Comparison of ENCODE assay signal across 18 cellular contexts in the genomic region with DNA sequence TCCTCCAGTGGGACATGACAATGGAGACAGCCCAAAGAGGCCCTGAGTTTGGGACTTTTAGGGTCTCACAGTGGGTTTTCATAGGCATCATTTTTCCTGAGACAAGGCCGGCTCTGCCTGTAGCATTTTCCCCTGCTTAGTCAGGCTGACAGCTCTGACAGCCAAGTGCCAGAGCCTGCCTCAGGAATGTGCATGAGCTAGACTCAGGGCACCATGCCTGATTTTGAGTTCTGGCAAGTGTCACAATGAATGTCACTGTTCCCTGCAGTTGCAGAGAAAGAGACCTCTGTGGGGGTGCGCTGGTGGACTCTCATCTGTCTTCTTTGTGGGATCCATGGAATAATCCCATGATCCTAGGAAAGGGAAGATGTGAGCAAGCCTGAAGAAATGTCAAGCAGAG.
"Had no signal": no experiment of that assay in that cellular context is flagged by ENCODE, and none has a peak within 500 bp of the region (broad histone marks: within the 10 kb centered on the region; RNA-seq: fewer than 3 reads in every experiment).

No MANE protein-coding gene starts in this region.

- H3K27me3 Mint-ChIP-seq: activated CD4-positive, alpha-beta T cell treated with anti-CD3 and anti-CD28 coated beads for 36 hours; activated naive CD8-positive, alpha-beta T cell treated with anti-CD3 and anti-CD28 coated beads, Interleukin-2, amount 50 U/mL, for 24 hours; naive thymus-derived CD4-positive, alpha-beta T cell had no signal

- H3K4me3 Mint-ChIP-seq: activated CD4-positive, alpha-beta T cell treated with anti-CD3 and anti-CD28 coated beads for 36 hours; activated naive CD8-positive, alpha-beta T cell treated with anti-CD3 and anti-CD28 coated beads, Interleukin-2, amount 50 U/mL, for 24 hours; naive thymus-derived CD4-positive, alpha-beta T cell had no signal

- H3K27me3 ChIP-seq: ascending aorta, colonic mucosa, gastroesophageal sphincter, sigmoid colon, suprapubic skin, uterus had no signal

- H3K36me3 ChIP-seq: ascending aorta, colonic mucosa, gastroesophageal sphincter, lower lobe of right lung, sigmoid colon, suprapubic skin, uterus, WERI-Rb-1 had no signal

- H3K27ac ChIP-seq: ascending aorta, colonic mucosa, lower lobe of right lung, suprapubic skin, uterus, WERI-Rb-1 had no signal

- H3K27ac Mint-ChIP-seq: activated CD4-positive, alpha-beta T cell treated with anti-CD3 and anti-CD28 coated beads for 36 hours; activated naive CD8-positive, alpha-beta T cell treated with anti-CD3 and anti-CD28 coated beads, Interleukin-2, amount 50 U/mL, for 24 hours; naive thymus-derived CD4-positive, alpha-beta T cell had no signal

- H3K4me1 ChIP-seq: ascending aorta, colonic mucosa, lower lobe of right lung, suprapubic skin, uterus had no signal

- H3K9me3 Mint-ChIP-seq: activated naive CD8-positive, alpha-beta T cell treated with anti-CD3 and anti-CD28 coated beads, Interleukin-2, amount 50 U/mL, for 24 hours; naive thymus-derived CD4-positive, alpha-beta T cell had no signal

- H3K9me3 ChIP-seq: ascending aorta, colonic mucosa, gastroesophageal sphincter, lower lobe of right lung, sigmoid colon, suprapubic skin, uterus had no signal

- ATAC-seq: activated CD4-positive, alpha-beta T cell treated with anti-CD3 and anti-CD28 coated beads for 36 hours; activated naive CD8-positive, alpha-beta T cell treated with anti-CD3 and anti-CD28 coated beads, Interleukin-2, amount 50 U/mL, for 24 hours; gastroesophageal sphincter; lower lobe of right lung; naive thymus-derived CD4-positive, alpha-beta T cell had no signal

- H3K36me3 Mint-ChIP-seq: naive thymus-derived CD4-positive, alpha-beta T cell had no signal

- H3K4me1 Mint-ChIP-seq: activated CD4-positive, alpha-beta T cell treated with anti-CD3 and anti-CD28 coated beads for 36 hours; activated naive CD8-positive, alpha-beta T cell treated with anti-CD3 and anti-CD28 coated beads, Interleukin-2, amount 50 U/mL, for 24 hours; naive thymus-derived CD4-positive, alpha-beta T cell had no signal

- H3K4me3 ChIP-seq: ascending aorta, colonic mucosa, gastroesophageal sphincter, lower lobe of right lung, sigmoid colon, suprapubic skin, uterus had no signal

- DNase-seq: activated CD4-positive, alpha-beta T cell treated with anti-CD3 and anti-CD28 coated beads for 36 hours; activated naive CD4-positive, alpha-beta T cell treated with Interleukin-2 at 50 U/mL for 16 hours; activated naive CD8-positive, alpha-beta T cell treated with anti-CD3 and anti-CD28 coated beads, Interleukin-2, amount 50 U/mL, for 24 hours; colonic mucosa; effector CD8-positive, alpha-beta T cell; kidney glomerular epithelial cell; lower lobe of right lung; midbrain; naive thymus-derived CD4-positive, alpha-beta T cell; sigmoid colon; stimulated activated CD4-positive, alpha-beta T cell treated with anti-CD3 and anti-CD28 coated beads, Interleukin-12 subunit alpha, Interleukin-12 subunit beta, amount 100 ng/mL, for 4 hours; stimulated activated naive CD4-positive, alpha-beta T cell; T-helper 1 cell; uterus; WERI-Rb-1 had no signal
